In genomic region chr17:40327244-40327666, GRCh38 we compare ENCODE assay signal across 1 cellular context.
TF ChIP-seq lines count a peak whose summit lies in the region.

No MANE protein-coding gene starts in this region.

TF ChIP-seq in liver, 16 proteins besides CTCF, POLR2A, EP300 and RAD21:
- TF ChIP-seq MAX (IDR thresholded peaks at IDR 0.05): no peak
- no peak for TF ChIP-seq FOXA1 (IDR thresholded peaks at IDR 0.05)
